Comparison of ENCODE assay signal across 15 cellular contexts in the genomic region with DNA sequence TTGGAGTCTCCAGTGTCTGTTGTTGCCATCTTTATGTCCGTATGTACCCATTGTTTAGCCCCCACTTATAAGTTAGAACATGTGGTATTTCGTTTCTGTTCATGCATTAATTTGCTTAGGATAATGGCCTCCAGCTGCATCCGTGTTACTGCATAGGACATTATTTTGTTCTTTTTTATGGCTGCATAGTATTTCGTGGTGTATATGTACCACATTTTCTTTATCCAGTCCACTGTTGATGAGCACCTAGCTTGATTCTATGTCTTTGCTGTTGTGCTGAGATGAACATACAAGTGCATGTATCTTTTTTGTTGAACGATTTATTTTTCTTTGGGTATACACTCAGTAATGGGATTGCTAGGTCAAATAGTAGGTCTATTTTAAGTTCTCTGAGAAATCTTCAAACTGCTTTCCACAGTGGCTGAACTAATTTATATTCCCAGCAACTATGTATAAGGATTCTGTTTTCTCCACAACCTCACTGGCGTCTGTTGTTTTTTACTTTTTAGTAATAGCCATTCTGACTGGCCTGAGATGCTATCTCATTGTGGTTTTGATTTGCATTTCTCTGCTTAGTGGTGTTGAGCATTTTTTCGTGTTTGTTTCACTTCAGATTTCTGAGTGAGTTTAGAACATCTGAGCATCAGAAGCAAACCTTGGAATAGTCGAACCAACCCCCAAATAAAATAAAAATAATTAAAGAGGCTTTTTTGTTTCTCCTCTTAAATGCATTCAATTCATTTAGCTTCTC.
DNase-seq lines count a peak whose midpoint lies in the region; ATAC-seq, FAIRE-seq and TF ChIP-seq lines count a peak whose summit lies in the region.
"Had no signal": no experiment of that assay in that cellular context is flagged by ENCODE, and none has a peak within 500 bp of the region (broad histone marks: within the 10 kb centered on the region; RNA-seq: fewer than 3 reads in every experiment).

No MANE protein-coding gene starts in this region.

- ATAC-seq in GM18511 (IDR thresholded peaks at IDR 0.05; ENCODE audit: unreplicated experiment) (peak; percentile 88), GM21447 (IDR thresholded peaks at IDR 0.05; ENCODE audit: unreplicated experiment) (peak; percentile 86), HG02981 (IDR thresholded peaks at IDR 0.05; ENCODE audit: unreplicated experiment) (peak; percentile 82)
- ATAC-seq: left lobe of liver had no signal

- H4K20me1 ChIP-seq in MM.1S (ENCODE audit: insufficient read depth, low read length) = no peaks in the 10 kb centered on the region

- no peak overlapping the region; the same call in 1 of the 2 replicates for H3K4me2 ChIP-seq in MM.1S (ENCODE audit: low read depth, low read length)
- H3K4me2 ChIP-seq: PC-9 had no signal

- peak; percentile 33 for DNase-seq in MM.1S
- DNase-seq in stimulated activated CD4-positive, alpha-beta T cell treated with anti-CD3 and anti-CD28 coated beads, Interleukin-2, amount 100 ng/mL, for 48 hours = no peak
- no peak for DNase-seq in DMS79 treated with DMSO at 0.1 percent for 48 hours (lab: John Stamatoyannopoulos, UW)
- DNase-seq in NCI-H1048 (lab: John Stamatoyannopoulos, UW) = no peak
- no peak for DNase-seq in frontal cortex (ENCODE audit: low spot score in 2 of 2)
- DNase-seq: glutamatergic neuron, IMR-90, NCI-H2029, nephron progenitor cell, PC-9, small intestine had no signal

- H2AFZ ChIP-seq in MM.1S (ENCODE audit: low read length) = no peak overlapping the region
- H2AFZ ChIP-seq: PC-9 had no signal

- H3K4me1 ChIP-seq in MM.1S (ENCODE audit: low read length) = peaks cover 4% of the 10 kb centered on the region; the same call in 1 of the 2 replicates

- H3K9ac ChIP-seq in MM.1S (ENCODE audit: low read length) = no peak overlapping the region

- no peak for FAIRE-seq in frontal cortex (lab: Jason Lieb, UNC)
- FAIRE-seq: small intestine had no signal

- no peak for TF ChIP-seq CTCF in MM.1S (IDR thresholded peaks at IDR 0.05; ENCODE audit: low read length)

- no peaks in the 10 kb centered on the region for H3K79me2 ChIP-seq in MM.1S (ENCODE audit: low read length)

- no peaks in the 10 kb centered on the region for H3K27me3 ChIP-seq in MM.1S (replicated peaks; ENCODE audit: insufficient read depth, low read length)

- H3K9me2 ChIP-seq in MM.1S (replicated peaks; ENCODE audit: insufficient read depth, low read length) = no peaks in the 10 kb centered on the region

- H3K4me3 ChIP-seq in MM.1S (ENCODE audit: low read length) = no peak overlapping the region
- H3K4me3 ChIP-seq: PC-9 had no signal

- H3K9me3 ChIP-seq in MM.1S (replicated peaks; ENCODE audit: insufficient read depth, low read length) = no peaks in the 10 kb centered on the region

- no peaks in the 10 kb centered on the region for H3F3A ChIP-seq in MM.1S (ENCODE audit: insufficient read depth, low read length)

- no peak overlapping the region for H3K27ac ChIP-seq in MM.1S (ENCODE audit: low read length)
- H3K27ac ChIP-seq: PC-9 had no signal

- no peaks in the 10 kb centered on the region for H3K36me3 ChIP-seq in MM.1S (replicated peaks; ENCODE audit: insufficient read depth, low read length)
